Comparison of ENCODE assay signal across 20 cellular contexts in genomic region chr11:12880327-12880726, GRCh38.
"Had no signal": no experiment of that assay in that cellular context is flagged by ENCODE, and none has a peak within 500 bp of the region (broad histone marks: within the 10 kb centered on the region; RNA-seq: fewer than 3 reads in every experiment).

No MANE protein-coding gene starts in this region.

- H3K27ac ChIP-seq: SJSA1, SK-N-MC had no signal

- H3K9me3 ChIP-seq: MG63, SJSA1 had no signal

- DNase-seq: KBM-7, MG63, NCI-H1092, NCI-H1105 treated with DMSO at 0.1 percent for 48 hours, NCI-H1436, NCI-H187, NCI-H2029, NCI-H2081 treated with DMSO at 0.1 percent for 48 hours, NCI-H2171, NCI-H226, NCI-H446, NCI-H510A, NCI-H524 treated with DMSO at 0.1 percent for 48 hours, NCI-H69, NCI-H774, Right ventricle myocardium superior, RPMI8226, SIG-M5 had no signal

- H3K4me1 ChIP-seq: SJSA1 had no signal

- H3K27me3 ChIP-seq: MG63, SJSA1 had no signal

- H3K4me3 ChIP-seq: MG63, SJSA1, SK-N-MC had no signal
